In the genomic region with DNA sequence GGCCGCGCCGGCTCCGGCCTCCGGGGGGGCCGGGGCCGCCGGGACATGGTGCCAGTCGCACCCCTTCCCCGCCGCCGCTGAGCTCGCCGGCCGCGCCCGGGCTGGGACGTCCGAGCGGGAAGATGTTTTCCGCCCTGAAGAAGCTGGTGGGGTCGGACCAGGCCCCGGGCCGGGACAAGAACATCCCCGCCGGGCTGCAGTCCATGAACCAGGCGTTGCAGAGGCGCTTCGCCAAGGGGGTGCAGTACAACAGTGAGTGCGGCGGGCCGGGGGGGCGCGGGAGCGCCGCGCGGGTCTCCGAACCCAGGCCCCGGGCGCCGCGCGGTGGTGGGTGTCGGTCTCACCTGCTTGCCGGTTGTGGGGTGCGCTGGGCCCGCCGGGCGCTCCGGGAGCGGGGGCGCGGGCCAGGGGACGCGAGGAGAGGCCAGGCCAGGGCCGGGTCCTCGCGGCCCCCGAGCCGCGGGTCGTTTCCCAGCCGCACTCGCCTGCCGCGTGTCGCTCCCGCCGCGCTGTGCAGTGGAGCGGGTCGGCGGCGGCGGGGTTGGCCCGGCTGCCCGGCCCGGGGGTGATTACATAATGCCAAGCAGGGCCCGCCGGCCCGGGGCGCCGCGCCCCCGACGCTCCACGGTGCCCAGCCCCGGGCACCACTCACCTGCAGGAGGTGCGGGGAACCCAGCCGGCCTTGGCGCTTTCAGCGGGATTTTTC, we compare ENCODE assay signal across 8 cellular contexts. TPM values are rescaled to one million over a fixed set of nuclear protein-coding genes. Genes with fewer than 3 reads are reported as not detected.
DNase-seq lines count a peak whose midpoint lies in the region; ATAC-seq and TF ChIP-seq lines count a peak whose summit lies in the region.

No MANE protein-coding gene starts in this region.

- H3K4me1 ChIP-seq in osteoblast (ENCODE audit: insufficient read depth, low read length): peaks cover 16% of the 10 kb centered on the region

- DNase-seq in Caki2 (ENCODE audit: low read depth) (peak; percentile 31), foreskin fibroblast (peak in 1 of 2 donors; percentile 45), osteoblast (ENCODE audit: insufficient read length, low spot score, missing footprints) (peak; percentile 93), LoVo (ENCODE audit: low spot score) (no peak), HuH-7.5 (ENCODE audit: low spot score) (no peak)
- peak; percentile 58 to 64 for DNase-seq in activated T-cell treated with anti-CD3 and anti-CD28 coated beads, Interleukin-2, amount 50 U/mL, for 48 hours

- peak overlapping the region; percentile 72 to 75 for H3K4me3 ChIP-seq in foreskin fibroblast (ENCODE audit: low read depth in 1 of 2, low read length in 2 of 2)
- H3K4me3 ChIP-seq in osteoblast (ENCODE audit: insufficient read depth, low read length): peak overlapping the region; percentile 89

- H4K20me1 ChIP-seq in osteoblast (ENCODE audit: insufficient read depth, low read length): peaks cover 19% of the 10 kb centered on the region

- H3K36me3 ChIP-seq in KOPT-K1 (ENCODE audit: insufficient read depth, low read length): peaks cover 34% of the 10 kb centered on the region
- peaks cover 17% of the 10 kb centered on the region for H3K36me3 ChIP-seq in osteoblast (ENCODE audit: insufficient read depth, low read length)

- peak overlapping the region; percentile 99 for H3K4me2 ChIP-seq in osteoblast (ENCODE audit: insufficient read depth, low read length)

- peaks cover 52% of the 10 kb centered on the region for H3K79me2 ChIP-seq in osteoblast (ENCODE audit: insufficient read depth, low read length)

- no peaks in the 10 kb centered on the region for H3K27me3 ChIP-seq in osteoblast (ENCODE audit: insufficient read depth, low read length)

- H3K9me3 ChIP-seq in KOPT-K1 (ENCODE audit: insufficient read depth, low read length, poor library complexity, severe bottlenecking) (no peaks in the 10 kb centered on the region), osteoblast (ENCODE audit: low read depth, low read length) (no peaks in the 10 kb centered on the region)

- H2AFZ ChIP-seq in osteoblast (ENCODE audit: low read length): peak overlapping the region; percentile 62

- in situ Hi-C loops in Caki2 (cut with HindIII; ENCODE audit: low pct_unique_long_range_greater_than_20kb, low sequenced_read_pairs): no loop called here

- ATAC-seq in GM21576 (IDR thresholded peaks at IDR 0.05; ENCODE audit: unreplicated experiment): peak; percentile 17

- H3K27ac ChIP-seq in KOPT-K1 (ENCODE audit: low read depth, low read length, poor library complexity, severe bottlenecking) (peak overlapping the region; percentile 84), osteoblast (ENCODE audit: low read depth, low read length) (peak overlapping the region; percentile 53)

- no peak for TF ChIP-seq CTCF in foreskin fibroblast (IDR thresholded peaks at IDR 0.05; ENCODE audit: low read depth, low read length)
- no peak for TF ChIP-seq CTCF in osteoblast (IDR thresholded peaks at IDR 0.05; ENCODE audit: extremely low read depth, low read depth, low read length)

RNA-seq across cellular contexts. Expression of gene RABL6, which starts 0.5 kb away (rescaled TPM):
- total RNA-seq in Caki2 (2014; rRNA removed; shearing (Covaris generic); ENCODE audit: low replicate concordance): 103 and 104 TPM in 2 replicates
- total RNA-seq in osteoblast: 64.2 and 64.8 TPM in 2 replicates

RNA-seq across cellular contexts. Expression of gene CCDC183, which starts 12.1 kb away (rescaled TPM):
- 1.1 TPM in 1 of 2 replicates, not detected in the other for total RNA-seq in Caki2 (2014; rRNA removed; shearing (Covaris generic); ENCODE audit: low replicate concordance)
- under 0.01 TPM in 1 of 2 replicates, not detected in the other for total RNA-seq in osteoblast

RNA-seq across cellular contexts. Expression of gene TMEM141, which starts 17.1 kb away (rescaled TPM):
- 230 and 313 TPM in 2 replicates for total RNA-seq in Caki2 (2014; rRNA removed; shearing (Covaris generic); ENCODE audit: low replicate concordance)
- total RNA-seq in osteoblast: 31.8 and 39.8 TPM in 2 replicates

RNA-seq across cellular contexts. Expression of gene AJM1, which starts 34.0 kb away (rescaled TPM):
- 1.3 and 1.7 TPM in 2 replicates for total RNA-seq in Caki2 (2014; rRNA removed; shearing (Covaris generic); ENCODE audit: low replicate concordance)
- 0.88 and 1.1 TPM in 2 replicates for total RNA-seq in osteoblast

RNA-seq across cellular contexts. Expression of gene PHPT1, which starts 41.0 kb away (rescaled TPM):
- total RNA-seq in Caki2 (2014; rRNA removed; shearing (Covaris generic); ENCODE audit: low replicate concordance): 125 and 127 TPM in 2 replicates
- 54.2 and 59.0 TPM in 2 replicates for total RNA-seq in osteoblast

Comparison
In these comparisons a context has a peak if more than half of its experiments do, and no peak if none do; other contexts are left out.
1. DNase-seq: peak in Caki2 (single experiment), activated T-cell treated with anti-CD3 and anti-CD28 coated beads, Interleukin-2, amount 50 U/mL, for 48 hours (2 of 2) and osteoblast (single experiment); none in LoVo (single experiment) and HuH-7.5 (single experiment).